In the genomic region with DNA sequence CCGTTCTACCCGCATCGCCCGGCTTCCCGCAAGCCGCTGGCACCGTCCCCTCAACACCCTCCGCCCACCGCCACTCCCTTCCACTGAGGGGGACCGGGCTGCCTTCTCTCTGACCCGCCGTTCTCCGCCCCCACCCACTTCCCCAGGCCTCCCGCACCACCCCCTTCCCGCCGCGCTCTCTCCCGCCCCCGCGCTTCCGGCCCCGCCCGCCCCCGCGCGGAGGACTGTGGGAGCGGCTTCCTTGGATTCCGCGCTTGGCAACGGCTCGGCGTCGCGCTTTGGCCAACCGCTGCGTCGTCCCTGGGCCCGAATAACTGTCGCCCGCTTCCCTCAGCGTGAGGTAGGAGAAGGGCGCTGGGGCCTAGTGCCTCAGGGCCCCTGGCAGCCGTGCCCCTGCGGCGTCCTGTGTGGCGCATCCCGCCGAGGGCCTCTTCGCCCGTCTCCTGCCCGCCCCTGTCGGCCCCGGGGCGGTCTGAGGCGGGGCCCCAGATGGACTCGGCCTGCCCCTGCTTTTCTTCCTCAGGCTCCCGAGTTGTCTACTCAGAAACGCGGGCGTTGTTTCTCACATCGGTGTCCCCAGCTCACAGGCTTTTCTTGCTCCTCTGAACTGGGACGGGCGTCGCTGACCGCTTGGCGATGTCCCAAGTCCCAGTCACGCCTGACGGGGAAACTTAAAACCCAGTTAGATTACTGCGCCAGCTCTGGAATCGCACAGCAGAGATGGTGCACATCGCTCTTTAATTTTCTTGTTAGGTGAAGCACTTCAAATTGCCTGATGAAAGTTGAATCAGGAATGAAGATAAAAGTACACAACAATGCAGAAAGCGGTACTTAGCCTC, we compare ENCODE assay signal across 8 cellular contexts. TPM values are rescaled to one million over a fixed set of nuclear protein-coding genes. Genes with fewer than 3 reads are reported as not detected.
A peak's percentile ranks its signal among the peaks of the same experiment; 100 is the strongest.
DNase-seq lines count a peak whose midpoint lies in the region; ATAC-seq and TF ChIP-seq lines count a peak whose summit lies in the region.

A gene with protein sequence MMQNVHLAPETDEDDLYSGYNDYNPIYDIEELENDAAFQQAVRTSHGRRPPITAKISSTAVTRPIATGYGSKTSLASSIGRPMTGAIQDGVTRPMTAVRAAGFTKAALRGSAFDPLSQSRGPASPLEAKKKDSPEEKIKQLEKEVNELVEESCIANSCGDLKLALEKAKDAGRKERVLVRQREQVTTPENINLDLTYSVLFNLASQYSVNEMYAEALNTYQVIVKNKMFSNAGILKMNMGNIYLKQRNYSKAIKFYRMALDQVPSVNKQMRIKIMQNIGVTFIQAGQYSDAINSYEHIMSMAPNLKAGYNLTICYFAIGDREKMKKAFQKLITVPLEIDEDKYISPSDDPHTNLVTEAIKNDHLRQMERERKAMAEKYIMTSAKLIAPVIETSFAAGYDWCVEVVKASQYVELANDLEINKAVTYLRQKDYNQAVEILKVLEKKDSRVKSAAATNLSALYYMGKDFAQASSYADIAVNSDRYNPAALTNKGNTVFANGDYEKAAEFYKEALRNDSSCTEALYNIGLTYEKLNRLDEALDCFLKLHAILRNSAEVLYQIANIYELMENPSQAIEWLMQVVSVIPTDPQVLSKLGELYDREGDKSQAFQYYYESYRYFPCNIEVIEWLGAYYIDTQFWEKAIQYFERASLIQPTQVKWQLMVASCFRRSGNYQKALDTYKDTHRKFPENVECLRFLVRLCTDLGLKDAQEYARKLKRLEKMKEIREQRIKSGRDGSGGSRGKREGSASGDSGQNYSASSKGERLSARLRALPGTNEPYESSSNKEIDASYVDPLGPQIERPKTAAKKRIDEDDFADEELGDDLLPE (plus strand): TSS at position 241 of the 839 bp plus-strand sequence. CDS start 7,229 bp downstream, outside the sequence.

- peaks cover 4 to 11% of the 10 kb centered on the region in 2 donors for H3K4me1 ChIP-seq in adrenal gland (replicated peaks in 1 of 2)
- H3K4me1 ChIP-seq in transverse colon: peaks cover 0 to 16% (median 9%) of the 10 kb centered on the region in 4 donors

- peak; percentile 92 for DNase-seq in GM13976 (ENCODE audit: low spot score)
- peak; percentile 59 for DNase-seq in NCI-H1417 treated with DMSO at 0.1 percent for 48 hours (lab: John Stamatoyannopoulos, UW)
- DNase-seq in T follicular helper cell (ENCODE audit: low read depth): peak; percentile 66
- peak; percentile 88 to 93 (median 91) for DNase-seq in adrenal gland
- DNase-seq in left cardiac atrium: peak; percentile 91
- DNase-seq in posterior cingulate gyrus: peak; percentile 84 to 98 (median 88)
- peak; percentile 92 for DNase-seq in transverse colon

- in situ Hi-C loops in GM13976 (cut with MboI; ENCODE audit: low sequenced_read_pairs, unreplicated experiment): no loop called here
- in situ Hi-C loops in transverse colon (cut with MboI; ENCODE audit: low pct_ligation_motif_present in 1 of 4, low pct_unique_long_range_greater_than_20kb in 1 of 4, low sequenced_read_pairs in 3 of 4): no loop called here

- no peaks in the 10 kb centered on the region for H3K9me3 ChIP-seq in adrenal gland (replicated peaks in 1 of 3)
- peaks cover 0 to 5% of the 10 kb centered on the region in 2 donors for H3K9me3 ChIP-seq in transverse colon

- no peak for TF ChIP-seq EP300 in transverse colon (IDR thresholded peaks at IDR 0.05; ENCODE audit: low read depth)

- H3K36me3 ChIP-seq in adrenal gland (replicated peaks in 1 of 2) (no peaks in the 10 kb centered on the region), transverse colon (no peaks in the 10 kb centered on the region)

- intact Hi-C loops in adrenal gland (cut with DNase I): no loop called here
- intact Hi-C loops in left cardiac atrium (cut with DNase I): loop anchor here in 1 of 2 donors (5.0 kb wide), 1 partner anchor 40 kb away; a partner anchor contains a TSS
- intact Hi-C loops in posterior cingulate gyrus (cut with DNase I): loop anchor here (1.0 to 10.0 kb wide), 3 partner anchors 42 to 208 kb away; a partner anchor contains a TSS
- intact Hi-C loops in transverse colon (cut with DNase I; ENCODE audit: low total_unique reads): no loop called here

- ATAC-seq in HG02798 (IDR thresholded peaks at IDR 0.05; ENCODE audit: poor library complexity, unreplicated experiment) (peak; percentile 91), left cardiac atrium (peak; percentile 98)

- H3K27me3 ChIP-seq in adrenal gland: no peaks in the 10 kb centered on the region
- no peaks in the 10 kb centered on the region for H3K27me3 ChIP-seq in transverse colon

- TF ChIP-seq POLR2A in adrenal gland (IDR thresholded peaks at IDR 0.05) (peak; percentile 67 to 85), transverse colon (IDR thresholded peaks at IDR 0.05) (peak; percentile 81)

- H3K27ac ChIP-seq in adrenal gland (peak within 1 kb of the TSS; percentile 90 to 98 (median 96)), transverse colon (peak within 1 kb of the TSS; percentile 93 to 97 (median 97))

- H3K4me3 ChIP-seq in adrenal gland (peak within 1 kb of the TSS; percentile 5 to 84 (median 56)), transverse colon (peak within 1 kb of the TSS; percentile 56 to 68 (median 64))

- WGBS in adrenal gland, 4 donors: 0 to 1% (median 1%) methylated on average over 16 to 72 of the region's 72 CpGs
- 0 to 1% methylated on average over 2 to 44 of the region's 72 CpGs for WGBS in transverse colon (ENCODE audit: low coverage in 1 of 2), 2 donors

- no peak for TF ChIP-seq CTCF in GM13976 (IDR thresholded peaks at IDR 0.05; ENCODE audit: borderline replicate concordance, control extremely low read depth, extremely low read depth, insufficient read depth, missing control alignments)
- peak in 2 of 6 experiments; percentile 13 to 17 for TF ChIP-seq CTCF in adrenal gland (IDR thresholded peaks at IDR 0.05)
- TF ChIP-seq CTCF in transverse colon (IDR thresholded peaks at IDR 0.05): peak in 2 of 5 experiments; percentile 8 to 43

RNA-seq across cellular contexts. Expression of the gene that starts here (rescaled TPM):
- total RNA-seq in adrenal gland (10 to 100 TPM in 6 of 8 donors, 1 to 10 TPM in 2; 7.0 to 22.9 (median 12.1) TPM), left cardiac atrium (1 to 10 TPM; 8.4 to 8.8 TPM), transverse colon (10 to 100 TPM in 3 of 4 donors, 1 to 10 TPM in 1; 3.4 to 22.9 (median 16.6) TPM)
- 10 to 100 TPM; 14.8 to 21.2 (median 20.4) TPM for polyA plus RNA-seq in adrenal gland

Comparison
In these comparisons a context has a peak if more than half of its experiments do, and no peak if none do; other contexts are left out.
1. Peak in every context shown above with its lines: DNase-seq, ATAC-seq, H3K4me3 ChIP-seq and H3K27ac ChIP-seq.